ENCODE assay signal across 8 cellular contexts in genomic region chr1:84504580-84505021, GRCh38. TPM values are rescaled to one million over a fixed set of nuclear protein-coding genes. Genes with fewer than 3 reads are reported as not detected.
A peak's percentile ranks its signal among the peaks of the same experiment; 100 is the strongest.
DNase-seq lines count a peak whose midpoint lies in the region; ATAC-seq and TF ChIP-seq lines count a peak whose summit lies in the region.

No MANE protein-coding gene starts in this region.

- CTCF ChIA-PET in MCF 10A (lab: Yijun Ruan, JAX) = interaction anchor here (0.6 to 2.2 kb wide), 8 partner anchors 24 to 168 kb away, joined by 3 to 10 read pairs (median 4); partner anchors contain the start of gene CTBS

- peak overlapping the region; percentile 90 for H3K4me2 ChIP-seq in Karpas-422 (ENCODE audit: low read depth, low read length, poor library complexity, severe bottlenecking)

- H3K4me3 Mint-ChIP-seq in MCF 10A (ENCODE audit: unreplicated experiment) = peak overlapping the region; percentile 94
- peak overlapping the region; percentile 90 for H3K4me3 Mint-ChIP-seq in memory B cell

- in situ Hi-C loops in GM13976 (cut with MboI; ENCODE audit: low sequenced_read_pairs, unreplicated experiment) = no loop called here

- ATAC-seq in memory B cell (ENCODE audit: low read depth) (no peak), HG03521 (IDR thresholded peaks at IDR 0.05; ENCODE audit: unreplicated experiment) (no peak), HG03565 (IDR thresholded peaks at IDR 0.05; ENCODE audit: unreplicated experiment) (no peak)

- H4K20me1 ChIP-seq in Karpas-422 (ENCODE audit: insufficient read depth, low read depth, low read length) = peaks cover 22% of the 10 kb centered on the region; the same call in 1 of the 2 replicates

- intact Hi-C loops in MCF 10A (cut with micrococcal nuclease) = loop anchor here (1.0 kb wide), 1 partner anchor 249 kb away; no protein-coding TSS in a partner anchor

- no peaks in the 10 kb centered on the region for H3K9me2 ChIP-seq in Karpas-422 (replicated peaks; ENCODE audit: insufficient read depth, low read length)

- H3K4me3 ChIP-seq in Karpas-422 (ENCODE audit: low read length) (peak overlapping the region; percentile 86), urinary bladder (ENCODE audit: low read depth, low read length) (peak overlapping the region; percentile 75)

- H3K79me2 ChIP-seq in Karpas-422 (ENCODE audit: low read length) = peaks cover 61% of the 10 kb centered on the region

- H3K36me3 ChIP-seq in Karpas-422 (ENCODE audit: insufficient read depth, low read length) = peaks cover 21% of the 10 kb centered on the region
- H3K36me3 ChIP-seq in urinary bladder (ENCODE audit: insufficient read depth) = peaks cover 1% of the 10 kb centered on the region

- H3K27me3 Mint-ChIP-seq in MCF 10A (ENCODE audit: insufficient read depth, unreplicated experiment) = no peaks in the 10 kb centered on the region
- no peaks in the 10 kb centered on the region for H3K27me3 Mint-ChIP-seq in memory B cell

- H3K36me3 Mint-ChIP-seq in MCF 10A (ENCODE audit: insufficient read depth, unreplicated experiment) (peaks cover 39% of the 10 kb centered on the region), memory B cell (peaks cover 3% of the 10 kb centered on the region)

- H2AFZ ChIP-seq in Karpas-422 (ENCODE audit: low read length) = no peak overlapping the region

- H3K27ac ChIP-seq in Karpas-422 (ENCODE audit: low read length) (peak overlapping the region; percentile 74), urinary bladder (ENCODE audit: low read depth) (no peak overlapping the region)

- H3K4me1 ChIP-seq in Karpas-422 (ENCODE audit: low read length) (peaks cover 53% of the 10 kb centered on the region), urinary bladder (ENCODE audit: insufficient read depth) (no peaks in the 10 kb centered on the region)

- peaks cover 9% of the 10 kb centered on the region for H3K9me3 Mint-ChIP-seq in MCF 10A (ENCODE audit: unreplicated experiment)
- no peaks in the 10 kb centered on the region for H3K9me3 Mint-ChIP-seq in memory B cell

- POLR2A ChIA-PET in MCF 10A (lab: Yijun Ruan, JAX) = interaction anchor here (0.7 to 5.3 kb wide), 13 partner anchors 10 to 755 kb away, joined by 3 to 104 read pairs (median 3); partner anchors contain the start of genes C1orf52, CTBS and RPF1

- BruUV-seq in MCF 10A (replicated peaks; lab: Mats Ljungman, UMichigan) = no TSS peak

- H3K9me3 ChIP-seq in Karpas-422 (ENCODE audit: low read length) = no peaks in the 10 kb centered on the region

- H3K27me3 ChIP-seq in Karpas-422 (ENCODE audit: low read length) = no peaks in the 10 kb centered on the region

- H3K27ac Mint-ChIP-seq in MCF 10A (ENCODE audit: low read depth, unreplicated experiment) = peak overlapping the region; percentile 94
- peak overlapping the region; percentile 94 for H3K27ac Mint-ChIP-seq in memory B cell

- TF ChIP-seq CTCF in MCF 10A (IDR thresholded peaks at IDR 0.05; ENCODE audit: unreplicated experiment) (no peak), GM13976 (IDR thresholded peaks at IDR 0.05; ENCODE audit: borderline replicate concordance, control extremely low read depth, extremely low read depth, insufficient read depth, missing control alignments) (no peak)

- WGBS in urinary bladder = 15% methylated on average over 6 of the region's 6 CpGs

- peak overlapping the region; percentile 73 for H3K9ac ChIP-seq in Karpas-422 (ENCODE audit: low read length)

- DNase-seq in ELR (ENCODE audit: low read depth) = peak; percentile 72
- no peak for DNase-seq in Karpas-422
- DNase-seq in MCF 10A (ENCODE audit: unreplicated experiment) = peak; percentile 46
- no peak for DNase-seq in memory B cell (ENCODE audit: low spot score in 2 of 2)
- DNase-seq in GM13976 (ENCODE audit: low spot score) = no peak

- H3K4me1 Mint-ChIP-seq in MCF 10A (ENCODE audit: insufficient read depth, unreplicated experiment) (peaks cover 33% of the 10 kb centered on the region), memory B cell (peaks cover 24% of the 10 kb centered on the region)

RNA-seq across cellular contexts. Expression of gene SPATA1, which starts 1.6 kb away (rescaled TPM):
- total RNA-seq in Karpas-422 (2014; rRNA removed; shearing (Covaris generic); ENCODE audit: low replicate concordance) = 3.6 TPM in 1 of 2 replicates, not detected in the other
- total RNA-seq in MCF 10A (2022) = 1.0 and 1.2 TPM in 2 replicates
- 1.2 TPM for total RNA-seq in urinary bladder
- polyA plus RNA-seq in urinary bladder = 0.24 TPM

RNA-seq across cellular contexts. Expression of gene GNG5, which starts 1.8 kb away (rescaled TPM):
- 16.1 and 79.1 TPM in 2 replicates for total RNA-seq in Karpas-422 (2014; rRNA removed; shearing (Covaris generic); ENCODE audit: low replicate concordance)
- total RNA-seq in MCF 10A (2022) (121 and 122 TPM in 2 replicates), urinary bladder (27.1 TPM)
- polyA plus RNA-seq in urinary bladder = 121 TPM

RNA-seq across cellular contexts. Expression of gene RPF1, which starts 25.5 kb away (rescaled TPM):
- 60.9 and 70.8 TPM in 2 replicates for total RNA-seq in Karpas-422 (2014; rRNA removed; shearing (Covaris generic); ENCODE audit: low replicate concordance)
- total RNA-seq in MCF 10A (2022) (36.0 and 43.1 TPM in 2 replicates), urinary bladder (42.2 TPM)
- 38.7 TPM for polyA plus RNA-seq in urinary bladder

Comparison
In these comparisons a context has a peak if more than half of its experiments do, and no peak if none do; other contexts are left out.
1. DNase-seq: peak in ELR (single experiment) and MCF 10A (single experiment); none in Karpas-422 (single experiment), memory B cell (0 of 2) and GM13976 (single experiment).